9 cellular contexts compared by ENCODE assay signal in genomic region chr5:142356318-142356715, GRCh38. TPM values are rescaled to one million over a fixed set of nuclear protein-coding genes. Genes with fewer than 3 reads are reported as not detected.
DNase-seq lines count a peak whose midpoint lies in the region; ATAC-seq, FAIRE-seq and TF ChIP-seq lines count a peak whose summit lies in the region.
"Had no signal": no experiment of that assay in that cellular context is flagged by ENCODE, and none has a peak within 500 bp of the region (broad histone marks: within the 10 kb centered on the region; RNA-seq: fewer than 3 reads in every experiment).

No MANE protein-coding gene starts in this region.

- H3K9me3 ChIP-seq in K562 (replicated peaks; ENCODE audit: control insufficient read depth, insufficient read depth, low read depth, low read length): 0 out of 2 replicates have a peak, but pooled peaks cover 7% of the 10 kb centered on the region
- no peaks in the 10 kb centered on the region for H3K9me3 ChIP-seq in HepG2 (ENCODE audit: low read length)
- H3K9me3 ChIP-seq in transverse colon: no peaks in the 10 kb centered on the region

- CTCF ChIA-PET in activated CD4-positive, alpha-beta T cell treated with anti-CD3 and anti-CD28 coated beads, Interleukin-2, amount 10 ng/mL, durations not matched to agents 7 days and 5 days (lab: Charles Lee): interaction anchor here (1.8 kb wide), 1 partner anchor 33 kb away, joined by 4 read pairs; no protein-coding TSS in a partner anchor
- CTCF ChIA-PET in K562 (lab: Yijun Ruan, JAX; ENCODE audit: low intra/inter-chr PET ratio): no interaction called here
- CTCF ChIA-PET in HepG2 (lab: Yijun Ruan, JAX; ENCODE audit: low intra/inter-chr PET ratio, low total read pairs): interaction anchor here (0.6 kb wide), 1 partner anchor 204 kb away, joined by 3 read pairs; no protein-coding TSS in a partner anchor

- WGBS in K562 (ENCODE audit: insufficient coverage, low coverage, missing lambda C conversion rate): 38% methylated on average over 7 of the region's 14 CpGs
- WGBS in HepG2 (ENCODE audit: low lambda C conversion rate): 21% methylated on average over 14 of the region's 14 CpGs
- 6 to 12% methylated on average over 10 to 14 of the region's 14 CpGs for WGBS in transverse colon (ENCODE audit: low coverage in 1 of 2), 2 donors

- H3K36me3 ChIP-seq in K562 (ENCODE audit: control insufficient read depth, insufficient read depth, low read length): no peaks in the 10 kb centered on the region
- H3K36me3 ChIP-seq in HepG2 (replicated peaks in 1 of 2; ENCODE audit: control insufficient read depth in 1 of 2, insufficient read depth in 2 of 2, low read length in 2 of 2): no peaks in the 10 kb centered on the region
- no peaks in the 10 kb centered on the region for H3K36me3 ChIP-seq in transverse colon

- H3K36me3 Mint-ChIP-seq in activated CD4-positive, alpha-beta T cell treated with anti-CD3 and anti-CD28 coated beads, Interleukin-2, amount 10 ng/mL, durations not matched to agents 7 days and 5 days (ENCODE audit: low read depth): no peaks in the 10 kb centered on the region

- H3K79me2 ChIP-seq in K562 (ENCODE audit: control insufficient read depth, insufficient read depth, low read length): no peaks in the 10 kb centered on the region
- peaks cover 40% of the 10 kb centered on the region for H3K79me2 ChIP-seq in HepG2 (ENCODE audit: insufficient read depth, low read length)

- intact Hi-C loops in K562 (cut with micrococcal nuclease): loop anchor here (10.0 kb wide), 1 partner anchor 188 kb away; no protein-coding TSS in a partner anchor
- intact Hi-C loops in HepG2 (cut with micrococcal nuclease; ENCODE audit: unreplicated experiment): loop anchor here (1.0 to 2.0 kb wide), 2 partner anchors 32 to 49 kb away; partner anchors contain the start of gene SPRY4
- intact Hi-C loops in transverse colon (cut with DNase I; ENCODE audit: low total_unique reads): no loop called here
- intact Hi-C loops in head of caudate nucleus (cut with DNase I): no loop called here

- POLR2A ChIA-PET in activated CD4-positive, alpha-beta T cell treated with anti-CD3 and anti-CD28 coated beads, Interleukin-2, amount 10 ng/mL, durations not matched to agents 7 days and 5 days (lab: Charles Lee): no interaction called here
- POLR2A ChIA-PET in K562 (lab: Yijun Ruan, JAX) (interaction anchor here (0.7 kb wide), 1 partner anchor 41 kb away, joined by 3 read pairs; no protein-coding TSS in a partner anchor), HepG2 (lab: Yijun Ruan, JAX) (interaction anchor here (0.7 to 5.2 kb wide), 7 partner anchors 11 to 433 kb away, joined by 4 to 122 read pairs (median 5); partner anchors contain the start of genes DELE1 and SPRY4)

- H3K27ac ChIP-seq in K562 (ENCODE audit: extremely low read depth, low read depth, low read length) (peak overlapping the region; percentile 90), HepG2 (ENCODE audit: extremely low read length, insufficient read depth, low read length) (peak overlapping the region; percentile 94), transverse colon (peak overlapping the region; percentile 86 to 94 (median 89))

- H3K4me2 ChIP-seq in K562 (ENCODE audit: insufficient read depth, low read length) (peak overlapping the region; percentile 75; the same call in 1 of the 2 replicates), HepG2 (ENCODE audit: low read depth, low read length) (peak overlapping the region; percentile 94)

- no peaks in the 10 kb centered on the region for H3K9me1 ChIP-seq in K562 (ENCODE audit: control insufficient read depth, insufficient read depth, low read length)

- H3K9me3 Mint-ChIP-seq in activated CD4-positive, alpha-beta T cell treated with anti-CD3 and anti-CD28 coated beads, Interleukin-2, amount 10 ng/mL, durations not matched to agents 7 days and 5 days: no peaks in the 10 kb centered on the region

- peak overlapping the region; percentile 75 for H3K4me3 Mint-ChIP-seq in activated CD4-positive, alpha-beta T cell treated with anti-CD3 and anti-CD28 coated beads, Interleukin-2, amount 10 ng/mL, durations not matched to agents 7 days and 5 days

- H4K20me1 ChIP-seq in K562 (replicated peaks; ENCODE audit: control insufficient read depth, insufficient read depth, low read length) (no peaks in the 10 kb centered on the region), HepG2 (ENCODE audit: insufficient read depth, low read length) (no peaks in the 10 kb centered on the region)

- in situ Hi-C loops in K562 (cut with MboI): no loop called here
- in situ Hi-C loops in HepG2 (cut with HindIII; ENCODE audit: extremely low pct_ligation_motif_present, low pct_unique_long_range_greater_than_20kb): no loop called here
- in situ Hi-C loops in transverse colon (cut with MboI; ENCODE audit: low pct_ligation_motif_present in 1 of 4, low pct_unique_long_range_greater_than_20kb in 1 of 4, low sequenced_read_pairs in 3 of 4): no loop called here

- ATAC-seq in K562 (no peak), HepG2 (no peak)

- no peak for DNase-seq in activated CD4-positive, alpha-beta T cell treated with anti-CD3 and anti-CD28 coated beads, Interleukin-2, amount 10 ng/mL, durations not matched to agents 7 days and 5 days
- DNase-seq in activated CD4-positive, alpha-beta T cell treated with anti-CD3 and anti-CD28 coated beads, Interleukin-2, amount 50 U/mL, for 4 hours: no peak
- DNase-seq in K562 (ENCODE audit: extremely low read depth in 1 of 4, low spot score in 3 of 4) (no peak), HepG2 (ENCODE audit: low spot score) (no peak), transverse colon (no peak), head of caudate nucleus (no peak), NCI-H524 (lab: John Stamatoyannopoulos, UW) (no peak), NCI-H1436 (lab: John Stamatoyannopoulos, UW) (no peak)

- no peak for TF ChIP-seq POLR2A in K562 (conservative IDR thresholded peaks at IDR 0.05)
- no peak for TF ChIP-seq POLR2A in HepG2 (IDR thresholded peaks at IDR 0.05; ENCODE audit: insufficient read depth in 1 of 2, low read depth in 2 of 2, low read length in 2 of 2)
- no peak for TF ChIP-seq POLR2A in transverse colon (IDR thresholded peaks at IDR 0.05)

- H3K9ac ChIP-seq in K562 (ENCODE audit: insufficient read depth in 1 of 2, low read depth in 2 of 2, low read length in 2 of 2) (peak overlapping the region; percentile 75 to 86), HepG2 (ENCODE audit: insufficient read depth, low read depth, low read length) (peak overlapping the region; percentile 87)

- FAIRE-seq in K562 (lab: Jason Lieb, UNC): no peak
- FAIRE-seq in HepG2 (lab: Jason Lieb, UNC): no peak
- FAIRE-seq: colon had no signal

- peaks cover 19 to 31% of the 10 kb centered on the region in 2 experiments for H3K4me1 ChIP-seq in K562 (replicated peaks in 1 of 2; ENCODE audit: control insufficient read depth in 2 of 2, insufficient read depth in 2 of 2, low read length in 2 of 2)
- H3K4me1 ChIP-seq in HepG2 (ENCODE audit: insufficient read depth, low read length): peaks cover 75% of the 10 kb centered on the region
- peaks cover 0 to 31% (median 12%) of the 10 kb centered on the region in 4 donors for H3K4me1 ChIP-seq in transverse colon

- H3K4me3 ChIP-seq in K562: peak overlapping the region; percentile 56
- H3K4me3 ChIP-seq in HepG2 (replicated peaks in 1 of 3; ENCODE audit: insufficient read depth in 1 of 3, low read depth in 2 of 3, low read length in 3 of 3): peak overlapping the region; percentile 54 to 69 (median 63)
- peak overlapping the region; percentile 55 to 92 (median 66) for H3K4me3 ChIP-seq in transverse colon

- H2AFZ ChIP-seq in K562 (ENCODE audit: low read depth, low read length): peak overlapping the region; percentile 81
- H2AFZ ChIP-seq in HepG2 (ENCODE audit: low read length): no peak overlapping the region

- TF ChIP-seq CTCF in K562 (IDR thresholded peaks at IDR 0.05 in 2 of 3, conservative IDR thresholded peaks at IDR 0.05 in 1 of 3; ENCODE audit: insufficient read depth in 2 of 3, low read depth in 1 of 3, low read length in 3 of 3) (no peak), HepG2 (CRISPR knock-in tag; IDR thresholded peaks at IDR 0.05) (no peak), transverse colon (IDR thresholded peaks at IDR 0.05) (no peak)

- H3K27me3 ChIP-seq in K562 (ENCODE audit: control insufficient read depth in 2 of 2, insufficient read depth in 2 of 2, low read length in 2 of 2): no peaks in the 10 kb centered on the region; a peak in 1 of 5 replicates
- no peaks in the 10 kb centered on the region; a peak in 1 of 5 replicates for H3K27me3 ChIP-seq in HepG2 (ENCODE audit: control insufficient read depth in 1 of 2, insufficient read depth in 2 of 2, low read length in 2 of 2)
- no peaks in the 10 kb centered on the region for H3K27me3 ChIP-seq in transverse colon

- BruUV-seq in K562 (replicated peaks; lab: Mats Ljungman, UMichigan): no TSS peak
- BruUV-seq in HepG2 (replicated peaks; lab: Mats Ljungman, UMichigan): no TSS peak

- H3K27me3 Mint-ChIP-seq in activated CD4-positive, alpha-beta T cell treated with anti-CD3 and anti-CD28 coated beads, Interleukin-2, amount 10 ng/mL, durations not matched to agents 7 days and 5 days: peaks cover 23% of the 10 kb centered on the region

- TF ChIP-seq EP300 in K562 (IDR thresholded peaks at IDR 0.05; ENCODE audit: low read length) (no peak), HepG2 (IDR thresholded peaks at IDR 0.05; ENCODE audit: low read depth in 2 of 2, low read length in 2 of 2) (no peak), HepG2 (CRISPR knock-in tag; IDR thresholded peaks at IDR 0.05; ENCODE audit: borderline replicate concordance) (no peak), transverse colon (IDR thresholded peaks at IDR 0.05; ENCODE audit: low read depth) (no peak)

- peak overlapping the region; percentile 96 for H3K27ac Mint-ChIP-seq in activated CD4-positive, alpha-beta T cell treated with anti-CD3 and anti-CD28 coated beads, Interleukin-2, amount 10 ng/mL, durations not matched to agents 7 days and 5 days

- H3K4me1 Mint-ChIP-seq in activated CD4-positive, alpha-beta T cell treated with anti-CD3 and anti-CD28 coated beads, Interleukin-2, amount 10 ng/mL, durations not matched to agents 7 days and 5 days: peaks cover 51% of the 10 kb centered on the region

- TF ChIP-seq RAD21 in K562 (CRISPR knock-in tag; conservative IDR thresholded peaks at IDR 0.05 in 1 of 2, IDR thresholded peaks at IDR 0.05 in 1 of 2) (no peak), HepG2 (CRISPR knock-in tag; IDR thresholded peaks at IDR 0.05) (no peak)

RNA-seq across cellular contexts. Expression of gene SPRY4, which starts 31.5 kb away (rescaled TPM):
- under 1 TPM; 0.05 to 0.27 TPM for total RNA-seq in activated CD4-positive, alpha-beta T cell treated with anti-CD3 and anti-CD28 coated beads, Interleukin-2, amount 10 ng/mL, durations not matched to agents 7 days and 5 days
- 49.3 and 108 TPM in 2 replicates for total RNA-seq in K562 (2011; cell fraction: chromatin; rRNA removed; ENCODE audit: low replicate concordance)
- 62.4 and 87.6 TPM in 2 replicates for total RNA-seq in K562 (2011; cell fraction: nucleolus; rRNA removed)
- total RNA-seq in K562 (2011; cell fraction: nucleoplasm; rRNA removed): 57.4 and 69.9 TPM in 2 replicates
- total RNA-seq in K562 (2014; rRNA removed): 11.2 and 20.4 TPM in 2 replicates
- 8.8 and 9.5 TPM in 2 replicates for total RNA-seq in K562 (2014; rRNA removed; fragmentation: Illumina TruSeq; extraction: Trizol)
- total RNA-seq in K562 (2015; rRNA removed; fragmentation: Illumina TruSeq; extraction: Trizol): 7.1 and 8.9 TPM in 2 replicates
- total RNA-seq in K562 (2021): 20.0 and 24.2 TPM in 2 replicates
- polyA plus RNA-seq in K562 (2011; rRNA removed): 6.0 and 6.3 TPM in 2 replicates
- polyA plus RNA-seq in K562 (2011; cell fraction: cytosol; rRNA removed): 5.5 and 10.9 TPM in 2 replicates
- 15.8 and 47.7 TPM in 2 replicates for polyA plus RNA-seq in K562 (2011; cell fraction: nucleus; rRNA removed)
- 16.9 and 24.3 TPM in 2 replicates for polyA plus RNA-seq in K562 (2012)
- 12.2 and 19.8 TPM in 2 replicates for polyA plus RNA-seq in K562 (2014; fragmentation: Illumina TruSeq; extraction: Trizol)
- 1 to 10 TPM; 2.6 to 3.1 TPM for polyA plus RNA-seq in K562 (2014; fragmentation: Nextera tagmentation; extraction: Ambion mirVana)
- polyA plus RNA-seq in K562 (2014; rRNA removed): 11.6 and 14.9 TPM in 2 replicates
- 9.9 and 18.2 TPM in 2 replicates for polyA minus RNA-seq in K562 (2011; rRNA and poly(A)+ RNA removed)
- polyA minus RNA-seq in K562 (2011; cell fraction: cytosol; rRNA and poly(A)+ RNA removed): 8.3 and 14.6 TPM in 2 replicates
- polyA minus RNA-seq in K562 (2011; cell fraction: nucleus; rRNA and poly(A)+ RNA removed): 26.0 and 38.8 TPM in 2 replicates
- total RNA-seq in HepG2 (2016; rRNA removed; fragmentation: Illumina TruSeq; extraction: Trizol): 8.9 and 9.0 TPM in 2 replicates
- total RNA-seq in HepG2 (2016; cell fraction: cytosol; rRNA removed; fragmentation: Illumina TruSeq; extraction: Trizol; ENCODE audit: low read depth): 1.6 and 1.8 TPM in 2 replicates
- total RNA-seq in HepG2 (2016; cell fraction: insoluble cytoplasmic fraction; rRNA removed; fragmentation: Illumina TruSeq; extraction: Trizol): 8.3 and 8.7 TPM in 2 replicates
- total RNA-seq in HepG2 (2016; cell fraction: membrane; rRNA removed; fragmentation: Illumina TruSeq; extraction: Trizol): 5.8 and 6.0 TPM in 2 replicates
- 12.5 and 16.8 TPM in 2 replicates for total RNA-seq in HepG2 (2016; cell fraction: nucleus; rRNA removed; fragmentation: Illumina TruSeq; extraction: Trizol)
- 17.8 and 19.2 TPM in 2 replicates for polyA plus RNA-seq in HepG2 (2011; rRNA removed)
- polyA plus RNA-seq in HepG2 (2011; cell fraction: cytosol; rRNA removed): 10.9 and 12.6 TPM in 2 replicates
- 61.0 and 63.7 TPM in 2 replicates for polyA plus RNA-seq in HepG2 (2011; cell fraction: nucleus; rRNA removed)
- 10.0 and 17.2 TPM in 2 replicates for polyA plus RNA-seq in HepG2 (2012)
- polyA plus RNA-seq in HepG2 (2016; cell fraction: cytosol; fragmentation: Illumina TruSeq; extraction: Trizol; ENCODE audit: low read depth): 0.37 and 0.40 TPM in 2 replicates
- 6.9 and 9.0 TPM in 2 replicates for polyA plus RNA-seq in HepG2 (2016; cell fraction: insoluble cytoplasmic fraction; fragmentation: Illumina TruSeq; extraction: Trizol; ENCODE audit: low read depth)
- 2.0 and 2.1 TPM in 2 replicates for polyA plus RNA-seq in HepG2 (2016; cell fraction: membrane; fragmentation: Illumina TruSeq; extraction: Trizol; ENCODE audit: low read depth)
- polyA plus RNA-seq in HepG2 (2016; cell fraction: nucleus; fragmentation: Illumina TruSeq; extraction: Trizol; ENCODE audit: insufficient read depth, low read depth): 21.3 and 22.7 TPM in 2 replicates
- polyA minus RNA-seq in HepG2 (2011; rRNA and poly(A)+ RNA removed; ENCODE audit: low replicate concordance): 0.09 and 81.1 TPM in 2 replicates
- polyA minus RNA-seq in HepG2 (2011; cell fraction: cytosol; rRNA and poly(A)+ RNA removed): 21.7 and 22.2 TPM in 2 replicates
- 40.0 and 40.4 TPM in 2 replicates for polyA minus RNA-seq in HepG2 (2011; cell fraction: nucleus; rRNA and poly(A)+ RNA removed)
- 10 to 100 TPM in 3 of 4 donors, 1 to 10 TPM in 1; 8.2 to 19.3 (median 15.7) TPM for total RNA-seq in transverse colon

Comparison
In these comparisons a context has a peak if more than half of its experiments do, and no peak if none do; other contexts are left out.
1. intact Hi-C loops: an anchor here in K562 (10.0 kb wide) and HepG2 (1.0 to 2.0 kb wide); none called in transverse colon and head of caudate nucleus.